ENCODE assay signal across 8 cellular contexts in genomic region chr2:70087703-70088507, GRCh38. TPM values are rescaled to one million over a fixed set of nuclear protein-coding genes. Genes with fewer than 3 reads are reported as not detected.
DNase-seq lines count a peak whose midpoint lies in the region; ATAC-seq, FAIRE-seq and TF ChIP-seq lines count a peak whose summit lies in the region.

No MANE protein-coding gene starts in this region.

- H3K27ac ChIP-seq in A549 (peak overlapping the region; percentile 96 to 100), PC-9 (peak overlapping the region; percentile 100), cardiac muscle cell (peak overlapping the region; percentile 100), parathyroid adenoma (peak overlapping the region; percentile 100)

- H3K4me2 ChIP-seq in A549, result peak overlapping the region; percentile 96
- H3K4me2 ChIP-seq in PC-9, result peak overlapping the region; percentile 81
- peak overlapping the region; percentile 90 for H3K4me2 ChIP-seq in parathyroid adenoma (ENCODE audit: low read length)

- H3K4me1 ChIP-seq in A549 (peaks cover 30% of the 10 kb centered on the region), PC-9 (replicated peaks; ENCODE audit: insufficient read depth) (peaks cover 41% of the 10 kb centered on the region), cardiac muscle cell (ENCODE audit: low read depth) (peaks cover 23% of the 10 kb centered on the region), parathyroid adenoma (peaks cover 18% of the 10 kb centered on the region)

- CTCF ChIA-PET in A549 (lab: Yijun Ruan, JAX), result interaction anchor here (0.7 to 3.5 kb wide), 15 partner anchors 9 to 186 kb away, joined by 3 to 33 read pairs (median 4); no protein-coding TSS in a partner anchor
- CTCF ChIA-PET in PC-9 (lab: Charles Lee), result no interaction called here

- H3K36me3 ChIP-seq in PC-9 (ENCODE audit: low read depth) (peaks cover 31% of the 10 kb centered on the region), cardiac muscle cell (peaks cover 8% of the 10 kb centered on the region), parathyroid adenoma (ENCODE audit: control insufficient read depth, insufficient read depth, low read length) (peaks cover 2% of the 10 kb centered on the region)

- POLR2A ChIA-PET in A549 (lab: Yijun Ruan, JAX), result interaction anchor here (0.6 to 6.1 kb wide), 14 partner anchors 13 to 206 kb away, joined by 3 to 51 read pairs (median 6); partner anchors contain the start of genes C2orf42, MXD1 and SNRPG
- POLR2A ChIA-PET in PC-9 (lab: Charles Lee; ENCODE audit: unreplicated experiment), result interaction anchor here (0.5 to 1.0 kb wide), 3 partner anchors 48 to 56 kb away, joined by 3 to 8 read pairs (median 4); no protein-coding TSS in a partner anchor

- H3K79me2 ChIP-seq in PC-9 (ENCODE audit: low read depth) (peaks cover 42% of the 10 kb centered on the region), parathyroid adenoma (peaks cover 6% of the 10 kb centered on the region)

- peak; percentile 41 to 63 for ATAC-seq in A549

- H3K9me3 ChIP-seq in A549, result no peaks in the 10 kb centered on the region
- no peaks in the 10 kb centered on the region for H3K9me3 ChIP-seq in PC-9 (ENCODE audit: insufficient read depth, low read depth)
- H3K9me3 ChIP-seq in cardiac muscle cell (ENCODE audit: low read depth), result no peaks in the 10 kb centered on the region
- no peaks in the 10 kb centered on the region for H3K9me3 ChIP-seq in parathyroid adenoma (ENCODE audit: control insufficient read depth, low read length)

- no peaks in the 10 kb centered on the region for H3K9me2 ChIP-seq in PC-9 (ENCODE audit: insufficient read depth)

- peak overlapping the region; percentile 99 for H3K4me3 Mint-ChIP-seq in activated naive CD8-positive, alpha-beta T cell

- WGBS in A549 (ENCODE audit: missing lambda C conversion rate), result 3% methylated on average over 50 of the region's 54 CpGs

- H3K9me3 Mint-ChIP-seq in activated naive CD8-positive, alpha-beta T cell (ENCODE audit: low read depth), result no peaks in the 10 kb centered on the region

- H3K36me3 Mint-ChIP-seq in activated naive CD8-positive, alpha-beta T cell, result peaks cover 31% of the 10 kb centered on the region

- peak overlapping the region; percentile 99 for H3K27ac Mint-ChIP-seq in activated naive CD8-positive, alpha-beta T cell

- peak; percentile 19 to 27; a peak in 4 of 5 replicates for TF ChIP-seq RAD21 in A549 (conservative IDR thresholded peaks at IDR 0.05 in 1 of 2, IDR thresholded peaks at IDR 0.05 in 1 of 2)

- BruUV-seq in PC-9 (replicated peaks; lab: Mats Ljungman, UMichigan), result TSS peak; percentile 73

- TF ChIP-seq EP300 in A549 (IDR thresholded peaks at IDR 0.05), result no peak

- H3F3A ChIP-seq in PC-9 (ENCODE audit: insufficient read depth, low read depth), result peaks cover 60% of the 10 kb centered on the region

- intact Hi-C loops in PC-9 (cut with micrococcal nuclease; ENCODE audit: unreplicated experiment), result loop anchor here (1.0 to 5.0 kb wide), 2 partner anchors 36 to 104 kb away; partner anchors contain the start of gene C2orf42

- 0 out of 2 replicates have a peak, but pooled peaks have one; percentile 11 for TF ChIP-seq POLR2A in A549 (IDR thresholded peaks at IDR 0.05; ENCODE audit: low read length)

- H4K20me1 ChIP-seq in PC-9 (ENCODE audit: insufficient read depth), result no peaks in the 10 kb centered on the region

- no peak for FAIRE-seq in A549 (lab: Jason Lieb, UNC)

- H3K27me3 ChIP-seq in PC-9 (ENCODE audit: insufficient read depth, low read depth), result no peaks in the 10 kb centered on the region
- no peaks in the 10 kb centered on the region for H3K27me3 ChIP-seq in cardiac muscle cell
- no peaks in the 10 kb centered on the region for H3K27me3 ChIP-seq in parathyroid adenoma (ENCODE audit: control insufficient read depth, insufficient read depth, low read length)

- H3K4me1 Mint-ChIP-seq in activated naive CD8-positive, alpha-beta T cell (ENCODE audit: low read depth), result peaks cover 55% of the 10 kb centered on the region

- DNase-seq in A549 (ENCODE audit: low read depth in 1 of 2, low spot score in 1 of 2), result peak; percentile 55 to 74
- DNase-seq in PC-9, result peak; percentile 45 to 70
- DNase-seq in cardiac muscle cell (ENCODE audit: low read depth in 1 of 2, low spot score in 1 of 2), result peak; percentile 58 to 69
- no peak for DNase-seq in central memory CD4-positive, alpha-beta T cell
- no peak for DNase-seq in foreskin melanocyte

- no peaks in the 10 kb centered on the region for H3K27me3 Mint-ChIP-seq in activated naive CD8-positive, alpha-beta T cell

- H2AFZ ChIP-seq in PC-9, result no peak overlapping the region
- H2AFZ ChIP-seq in parathyroid adenoma, result peak overlapping the region; percentile 57

- TF ChIP-seq CTCF in A549 (IDR thresholded peaks at IDR 0.05) (no peak; the same call in 2 of the 3 replicates), GM12872 (IDR thresholded peaks at IDR 0.05; ENCODE audit: insufficient read depth, low read depth, low read length) (peak; percentile 29; the same call in 1 of the 3 replicates), PC-9 (conservative IDR thresholded peaks at IDR 0.05) (no peak), cardiac muscle cell (IDR thresholded peaks at IDR 0.05; ENCODE audit: low read depth, low read length) (no peak), parathyroid adenoma (IDR thresholded peaks at IDR 0.05) (peak; percentile 18)

- H3K4me3 ChIP-seq in A549 (peak overlapping the region; percentile 96), PC-9 (peak overlapping the region; percentile 98), cardiac muscle cell (peak overlapping the region; percentile 63), parathyroid adenoma (ENCODE audit: low read depth, low read length) (peak overlapping the region; percentile 93)

- peak overlapping the region; percentile 33 for H3K9ac ChIP-seq in parathyroid adenoma

TF ChIP-seq in A549, 52 proteins besides CTCF, POLR2A, EP300 and RAD21 (continues in another document):
- peak; percentile 60; the same call in 1 of the 2 replicates for TF ChIP-seq NFE2L2 (conservative IDR thresholded peaks at IDR 0.05; ENCODE audit: low read length)
- TF ChIP-seq FOSB (CRISPR knock-in tag; IDR thresholded peaks at IDR 0.05), result no peak
- no peak for TF ChIP-seq NPAS2 (CRISPR knock-in tag; IDR thresholded peaks at IDR 0.05; ENCODE audit: borderline replicate concordance)
- TF ChIP-seq HEYL (CRISPR knock-in tag; IDR thresholded peaks at IDR 0.05), result no peak
- TF ChIP-seq USF2 (IDR thresholded peaks at IDR 0.05), result no peak
- TF ChIP-seq HOXB5 (CRISPR knock-in tag; IDR thresholded peaks at IDR 0.05), result no peak
- TF ChIP-seq MAX (IDR thresholded peaks at IDR 0.05), result peak; percentile 40; the same call in 1 of the 2 replicates
- no peak for TF ChIP-seq RNF2 (IDR thresholded peaks at IDR 0.05; ENCODE audit: borderline replicate concordance, low read depth)
- peak in 1 of 2 experiments; percentile 34; a peak in 1 of 4 replicates for TF ChIP-seq CEBPB (IDR thresholded peaks at IDR 0.05)
- no peak for TF ChIP-seq EHF (CRISPR knock-in tag; IDR thresholded peaks at IDR 0.05)
- no peak for TF ChIP-seq HES2 (IDR thresholded peaks at IDR 0.05)
- TF ChIP-seq KDM5A (IDR thresholded peaks at IDR 0.05), result peak; percentile 49; the same call in 1 of the 2 replicates
- 0 out of 2 replicates have a peak, but pooled peaks have one; percentile 29 for TF ChIP-seq PBX3 (IDR thresholded peaks at IDR 0.05)
- no peak for TF ChIP-seq POLR2AphosphoS2 (conservative IDR thresholded peaks at IDR 0.05; ENCODE audit: low read length)
- TF ChIP-seq BHLHE40 (IDR thresholded peaks at IDR 0.05; ENCODE audit: low read depth, low read length), result no peak
- TF ChIP-seq SREBF2 (IDR thresholded peaks at IDR 0.05), result no peak
- no peak for TF ChIP-seq RARB (CRISPR knock-in tag; IDR thresholded peaks at IDR 0.05)
- no peak for TF ChIP-seq ZFP36 (IDR thresholded peaks at IDR 0.05; ENCODE audit: borderline replicate concordance, partially characterized antibody)
- TF ChIP-seq ZC3H11A (IDR thresholded peaks at IDR 0.05), result no peak
- no peak for TF ChIP-seq CHD2 (IDR thresholded peaks at IDR 0.05; ENCODE audit: low read length, partially characterized antibody)

RNA-seq across cellular contexts. Expression of gene PCBP1, which starts 0.6 kb away (rescaled TPM):
- polyA plus RNA-seq in A549 (2011; rRNA removed) (86.8 and 134 TPM in 2 replicates), A549 (2017; fragmentation: RNase III; extraction: RNeasy Plus Mini Kit Qiagen cat#74134 plus additional on column Dnase treatment) (284 to 310 TPM (median 304 TPM) in 3 replicates), cardiac muscle cell (152 and 166 TPM in 2 replicates)
- 207 and 256 TPM in 2 replicates for polyA plus RNA-seq in A549 (2012; cell fraction: cytosol; rRNA removed)
- polyA plus RNA-seq in A549 (2012; cell fraction: nucleus; rRNA removed), result 280 and 285 TPM in 2 replicates
- 92.8 and 115 TPM in 2 replicates for polyA minus RNA-seq in A549 (2011; rRNA and poly(A)+ RNA removed)
- total RNA-seq in PC-9 (2021) (148 and 227 TPM in 2 replicates), cardiac muscle cell (87.9 and 127 TPM in 2 replicates)

Comparison
In these comparisons a context has a peak if more than half of its experiments do, and no peak if none do; other contexts are left out.
1. DNase-seq: peak in A549 (2 of 2), PC-9 (2 of 2) and cardiac muscle cell (2 of 2); none in central memory CD4-positive, alpha-beta T cell (single experiment) and foreskin melanocyte (single experiment).
2. CTCF ChIP-seq: peak in GM12872 (single experiment) and parathyroid adenoma (single experiment); none in A549 (single experiment), PC-9 (single experiment) and cardiac muscle cell (single experiment).
3. Peak in every context shown above with its lines, with median percentiles within 50 percentile points of each other: H3K27ac ChIP-seq, H3K4me2 ChIP-seq and H3K4me3 ChIP-seq.